In genomic region chr18:62187543-62188378, GRCh38 we compare ENCODE assay signal across 1 cellular context.
TF ChIP-seq lines count a peak whose summit lies in the region.

No MANE protein-coding gene starts in this region.

TF ChIP-seq in H1, 55 proteins besides CTCF, POLR2A, EP300 and RAD21:
- TF ChIP-seq SUZ12 (IDR thresholded peaks at IDR 0.05; ENCODE audit: low read length) = no peak
- peak in 1 of 2 experiments; percentile 69; a peak in 1 of 4 replicates for TF ChIP-seq HDAC2 (IDR thresholded peaks at IDR 0.05; ENCODE audit: borderline replicate concordance in 1 of 2, low read depth in 2 of 2, low read length in 2 of 2)
- TF ChIP-seq EZH2 (IDR thresholded peaks at IDR 0.05; ENCODE audit: low read depth, low read length, severe bottlenecking) = no peak
- TF ChIP-seq RBBP5 (IDR thresholded peaks at IDR 0.05; ENCODE audit: borderline replicate concordance, low read depth, low read length) = peak; percentile 75; the same call in 1 of the 2 replicates
- TF ChIP-seq SAP30 (IDR thresholded peaks at IDR 0.05; ENCODE audit: insufficient read depth, insufficient replicate concordance, low read length) = peak; percentile 3
- TF ChIP-seq KDM4A (IDR thresholded peaks at IDR 0.05; ENCODE audit: low read depth, low read length, severe bottlenecking) = peak; percentile 24
- TF ChIP-seq KDM5A (IDR thresholded peaks at IDR 0.05; ENCODE audit: low read length) = peak; percentile 74
- TF ChIP-seq SIN3A (conservative IDR thresholded peaks at IDR 0.05 in 1 of 2, IDR thresholded peaks at IDR 0.05 in 1 of 2; ENCODE audit: low read depth in 1 of 2, low read length in 2 of 2) = peak; percentile 25 to 64; a peak in 1 of 4 replicates
